In genomic region chr1:1889847-1890505, GRCh38 we compare ENCODE assay signal across 8 cellular contexts. TPM values are rescaled to one million over a fixed set of nuclear protein-coding genes. Genes with fewer than 3 reads are reported as not detected.
DNase-seq lines count a peak whose midpoint lies in the region; ATAC-seq and TF ChIP-seq lines count a peak whose summit lies in the region.

No MANE protein-coding gene starts in this region.

- intact Hi-C loops in A673 (cut with micrococcal nuclease; ENCODE audit: unreplicated experiment): no loop called here
- intact Hi-C loops in right cardiac atrium (cut with DNase I): loop anchor here in 2 of 4 donors (10.0 kb wide), 2 partner anchors 55 to 105 kb away; no protein-coding TSS in a partner anchor
- intact Hi-C loops in gastrocnemius medialis (cut with DNase I; ENCODE audit: low total_unique reads): loop anchor here (5.0 kb wide), 1 partner anchor 33 kb away; no protein-coding TSS in a partner anchor

- no TSS peak for BruUV-seq in A673 (replicated peaks; lab: Mats Ljungman, UMichigan)

- H3K36me3 ChIP-seq in A673 (ENCODE audit: insufficient read depth, low read length, poor library complexity, severe bottlenecking): peaks cover under 1% of the 10 kb centered on the region
- peaks cover 14% of the 10 kb centered on the region for H3K36me3 ChIP-seq in SJCRH30
- no peaks in the 10 kb centered on the region for H3K36me3 ChIP-seq in gastrocnemius medialis

- in situ Hi-C loops in gastrocnemius medialis (cut with MboI; ENCODE audit: low sequenced_read_pairs in 4 of 4): loop anchor here in 2 of 4 donors (10.0 to 25.0 kb wide), 2 partner anchors 105 to 128 kb away; no protein-coding TSS in a partner anchor

- H3K4me3 ChIP-seq in A673 (ENCODE audit: low read depth, low read length, poor library complexity, severe bottlenecking) (peak overlapping the region; percentile 88), SJCRH30 (peak overlapping the region; percentile 100), right cardiac atrium (ENCODE audit: low read length) (peak overlapping the region; percentile 99), gastrocnemius medialis (peak overlapping the region; percentile 69 to 82 (median 78))

- TF ChIP-seq CTCF in A673 (conservative IDR thresholded peaks at IDR 0.05; ENCODE audit: low read depth, low read length) (no peak), gastrocnemius medialis (IDR thresholded peaks at IDR 0.05 in 4 of 5, conservative IDR thresholded peaks at IDR 0.05 in 1 of 5) (no peak)

- WGBS in right cardiac atrium: under 1% methylated on average over 88 of the region's 88 CpGs

- DNase-seq in A673 (ENCODE audit: low spot score): peak; percentile 61
- peak; percentile 58 to 64 for DNase-seq in SJCRH30
- DNase-seq in amniotic stem cell (lab: John Stamatoyannopoulos, UW): peak; percentile 18
- peak; percentile 76 to 90 (median 88) for DNase-seq in right cardiac atrium
- no peak for DNase-seq in gastrocnemius medialis
- no peak for DNase-seq in HPDE6-E6E7 (ENCODE audit: extremely low spot score)

- no peaks in the 10 kb centered on the region for H3K9me3 ChIP-seq in A673 (ENCODE audit: low read depth, low read length, poor library complexity, severe bottlenecking)
- H3K9me3 ChIP-seq in SJCRH30 (replicated peaks): no peaks in the 10 kb centered on the region
- H3K9me3 ChIP-seq in right cardiac atrium (ENCODE audit: control insufficient read depth, low read length): no peaks in the 10 kb centered on the region
- H3K9me3 ChIP-seq in gastrocnemius medialis: no peaks in the 10 kb centered on the region

- no peaks in the 10 kb centered on the region for H3K27me3 ChIP-seq in A673 (replicated peaks; ENCODE audit: insufficient read depth, low read depth, low read length, poor library complexity)
- H3K27me3 ChIP-seq in SJCRH30: no peaks in the 10 kb centered on the region
- no peaks in the 10 kb centered on the region for H3K27me3 ChIP-seq in right cardiac atrium (ENCODE audit: control insufficient read depth, insufficient read depth)
- no peaks in the 10 kb centered on the region for H3K27me3 ChIP-seq in gastrocnemius medialis

- peak; percentile 15 for ATAC-seq in GM18519 (IDR thresholded peaks at IDR 0.05; ENCODE audit: low FRiP score, unreplicated experiment)
- peak; percentile 21 for ATAC-seq in HG03103 (IDR thresholded peaks at IDR 0.05; ENCODE audit: low read depth, unreplicated experiment)
- peak; percentile 2 to 22 for ATAC-seq in right cardiac atrium
- ATAC-seq in gastrocnemius medialis: peak; percentile 17 to 19

- H3K4me1 ChIP-seq in A673 (ENCODE audit: insufficient read depth, low read length, poor library complexity, severe bottlenecking) (peaks cover 35% of the 10 kb centered on the region), SJCRH30 (peaks cover 16% of the 10 kb centered on the region), right cardiac atrium (ENCODE audit: control insufficient read depth, insufficient read depth, low read length) (peaks cover 20% of the 10 kb centered on the region), gastrocnemius medialis (peaks cover 47 to 59% of the 10 kb centered on the region in 2 donors)

- peak overlapping the region; percentile 97 for H3K27ac ChIP-seq in A673 (ENCODE audit: low read depth, low read length, poor library complexity, severe bottlenecking)
- H3K27ac ChIP-seq in SJCRH30: peak overlapping the region; percentile 92
- peak overlapping the region; percentile 94 for H3K27ac ChIP-seq in right cardiac atrium (ENCODE audit: low read length)
- H3K27ac ChIP-seq in gastrocnemius medialis: peak overlapping the region; percentile 57 to 97 (median 82)

- TF ChIP-seq POLR2A in gastrocnemius medialis (IDR thresholded peaks at IDR 0.05): no peak

- CTCF ChIA-PET in A673 (lab: Charles Lee): no interaction called here

- POLR2A ChIA-PET in A673 (lab: Charles Lee; ENCODE audit: low non-redundant PET): no interaction called here

RNA-seq across cellular contexts. Expression of gene GNB1, which starts 0.9 kb away (rescaled TPM):
- total RNA-seq in A673 (2021) (610 and 611 TPM in 2 replicates), right cardiac atrium (100 to 1,000 TPM; 152 to 205 (median 174) TPM), gastrocnemius medialis (10 to 100 TPM; 29.9 to 44.1 (median 37.2) TPM)
- 167 and 184 TPM in 2 replicates for total RNA-seq in SJCRH30 (2014; rRNA removed; shearing (Covaris generic))
- polyA plus RNA-seq in right cardiac atrium: 73.7 TPM

RNA-seq across cellular contexts. Expression of gene CALML6, which starts 25.1 kb away (rescaled TPM):
- total RNA-seq in A673 (2021) (0.28 TPM in 1 of 2 replicates, not detected in the other), right cardiac atrium (under 1 TPM in 2 of 4 donors, not detected in 2; 0.24 to 0.36 TPM), gastrocnemius medialis (1 to 10 TPM in 2 of 4 donors, not detected in 2; 4.8 to 7.0 TPM)
- total RNA-seq in SJCRH30 (2014; rRNA removed; shearing (Covaris generic)): 0.12 and 0.20 TPM in 2 replicates
- 0.18 TPM for polyA plus RNA-seq in right cardiac atrium

RNA-seq across cellular contexts. Expression of gene TMEM52, which starts 29.1 kb away (rescaled TPM):
- total RNA-seq in A673 (2021) (4.1 and 10.3 TPM in 2 replicates), right cardiac atrium (under 1 TPM; 0.34 to 0.89 (median 0.59) TPM), gastrocnemius medialis (100 to 1,000 TPM in 1 of 4 donors, 10 to 100 TPM in 3; 43.3 to 155 (median 67.2) TPM)
- 0.61 and 1.0 TPM in 2 replicates for total RNA-seq in SJCRH30 (2014; rRNA removed; shearing (Covaris generic))
- polyA plus RNA-seq in right cardiac atrium: 1.9 TPM

Comparison
In these comparisons a context has a peak if more than half of its experiments do, and no peak if none do; other contexts are left out.
1. DNase-seq: peak in A673 (single experiment), SJCRH30 (2 of 2), amniotic stem cell (single experiment) and right cardiac atrium (3 of 3); none in gastrocnemius medialis (0 of 2) and HPDE6-E6E7 (single experiment).
2. Peak in every context shown above with its lines, with median percentiles within 50 percentile points of each other: H3K27ac ChIP-seq, H3K4me3 ChIP-seq and ATAC-seq.